20 cellular contexts compared by ENCODE assay signal in genomic region chr7:26627871-26628270, GRCh38.
DNase-seq lines count a peak whose midpoint lies in the region; ATAC-seq and TF ChIP-seq lines count a peak whose summit lies in the region.
"Had no signal": no experiment of that assay in that cellular context is flagged by ENCODE, and none has a peak within 500 bp of the region (broad histone marks: within the 10 kb centered on the region; RNA-seq: fewer than 3 reads in every experiment).

No MANE protein-coding gene starts in this region.

- H3K36me3 ChIP-seq in vagina = no peaks in the 10 kb centered on the region
- H3K36me3 ChIP-seq: breast epithelium, esophagus muscularis mucosa, HAP-1, stomach, upper lobe of left lung had no signal

- no peaks in the 10 kb centered on the region for H3K4me1 ChIP-seq in vagina
- H3K4me1 ChIP-seq: breast epithelium, esophagus muscularis mucosa, HAP-1, stomach, upper lobe of left lung had no signal

- no peaks in the 10 kb centered on the region for H3K9me3 ChIP-seq in vagina
- H3K9me3 ChIP-seq: breast epithelium, esophagus muscularis mucosa, HAP-1, stomach, upper lobe of left lung had no signal

- H3K27me3 Mint-ChIP-seq in glutamatergic neuron (ENCODE audit: unreplicated experiment) (peaks cover 3% of the 10 kb centered on the region), MCF 10A (ENCODE audit: insufficient read depth, unreplicated experiment) (no peaks in the 10 kb centered on the region)
- H3K27me3 Mint-ChIP-seq in activated naive CD4-positive, alpha-beta T cell treated with anti-CD3 and anti-CD28 coated beads for 36 hours (ENCODE audit: low read depth) = peaks cover 3% of the 10 kb centered on the region
- H3K27me3 Mint-ChIP-seq: activated naive CD8-positive, alpha-beta T cell treated with anti-CD3 and anti-CD28 coated beads for 36 hours; memory B cell had no signal

- POLR2A ChIA-PET in MCF 10A (lab: Yijun Ruan, JAX) = no interaction called here

- H3K36me3 Mint-ChIP-seq in glutamatergic neuron (ENCODE audit: unreplicated experiment) (peaks cover 7% of the 10 kb centered on the region), MCF 10A (ENCODE audit: insufficient read depth, unreplicated experiment) (peaks cover 6% of the 10 kb centered on the region)
- H3K36me3 Mint-ChIP-seq in activated naive CD4-positive, alpha-beta T cell treated with anti-CD3 and anti-CD28 coated beads for 36 hours (ENCODE audit: low read depth) = no peaks in the 10 kb centered on the region
- H3K36me3 Mint-ChIP-seq: activated naive CD8-positive, alpha-beta T cell treated with anti-CD3 and anti-CD28 coated beads for 36 hours; CD14-positive monocyte had no signal

- no peak overlapping the region for H3K27ac Mint-ChIP-seq in glutamatergic neuron (ENCODE audit: unreplicated experiment)
- no peak overlapping the region for H3K27ac Mint-ChIP-seq in MCF 10A (ENCODE audit: low read depth, unreplicated experiment)
- no peak overlapping the region for H3K27ac Mint-ChIP-seq in activated naive CD4-positive, alpha-beta T cell treated with anti-CD3 and anti-CD28 coated beads for 36 hours
- H3K27ac Mint-ChIP-seq: activated naive CD8-positive, alpha-beta T cell treated with anti-CD3 and anti-CD28 coated beads for 36 hours; CD14-positive monocyte; memory B cell had no signal

- H3K9me3 Mint-ChIP-seq in glutamatergic neuron (ENCODE audit: unreplicated experiment) (peaks cover 2% of the 10 kb centered on the region), MCF 10A (ENCODE audit: unreplicated experiment) (no peaks in the 10 kb centered on the region)
- H3K9me3 Mint-ChIP-seq in activated naive CD4-positive, alpha-beta T cell treated with anti-CD3 and anti-CD28 coated beads for 36 hours = no peaks in the 10 kb centered on the region
- H3K9me3 Mint-ChIP-seq: activated naive CD8-positive, alpha-beta T cell treated with anti-CD3 and anti-CD28 coated beads for 36 hours; activated T-cell treated with anti-CD3 and anti-CD28 coated beads, Interleukin-2, amount 50 U/mL, for 4 hours; CD14-positive monocyte had no signal

- H3K27ac ChIP-seq in vagina = no peak overlapping the region
- H3K27ac ChIP-seq: breast epithelium, esophagus muscularis mucosa, KMS-11, stomach, upper lobe of left lung had no signal

- no peak for DNase-seq in Right ventricle myocardium superior
- DNase-seq in cardiac septum (ENCODE audit: low spot score) = no peak
- DNase-seq in NCI-H2227 treated with DMSO at 0.1 percent for 48 hours (lab: John Stamatoyannopoulos, UW) = peak; percentile 55
- DNase-seq in glutamatergic neuron = peak; percentile 28
- peak; percentile 67 to 77 for DNase-seq in vagina (ENCODE audit: extremely low spot score in 2 of 2)
- DNase-seq in MCF 10A (ENCODE audit: unreplicated experiment) = no peak
- no peak for DNase-seq in activated naive CD4-positive, alpha-beta T cell treated with anti-CD3 and anti-CD28 coated beads for 36 hours
- no peak for DNase-seq in central memory CD4-positive, alpha-beta T cell
- DNase-seq: activated CD4-positive, alpha-beta T cell treated with anti-CD3 and anti-CD28 coated beads, Interleukin-2, amount 50 U/mL, for 48 hours; activated naive CD8-positive, alpha-beta T cell treated with anti-CD3 and anti-CD28 coated beads for 36 hours; activated T-cell treated with anti-CD3 and anti-CD28 coated beads, Interleukin-2, amount 50 U/mL, for 4 hours; NCI-H146; stomach had no signal

- intact Hi-C loops in Right ventricle myocardium superior (cut with DNase I) (no loop called here), cardiac septum (cut with DNase I) (no loop called here), vagina (cut with DNase I) (no loop called here), MCF 10A (cut with micrococcal nuclease) (no loop called here)
- intact Hi-C loops in activated naive CD4-positive, alpha-beta T cell treated with anti-CD3 and anti-CD28 coated beads for 36 hours (cut with micrococcal nuclease) = no loop called here

- H3K4me3 ChIP-seq in vagina = no peak overlapping the region
- H3K4me3 ChIP-seq: breast epithelium, esophagus muscularis mucosa, HAP-1, stomach, upper lobe of left lung had no signal

- BruUV-seq in MCF 10A (replicated peaks; lab: Mats Ljungman, UMichigan) = no TSS peak

- H3K4me1 Mint-ChIP-seq in glutamatergic neuron (ENCODE audit: low read depth, unreplicated experiment) (peaks cover 20% of the 10 kb centered on the region), MCF 10A (ENCODE audit: insufficient read depth, unreplicated experiment) (no peaks in the 10 kb centered on the region)
- no peaks in the 10 kb centered on the region for H3K4me1 Mint-ChIP-seq in activated naive CD4-positive, alpha-beta T cell treated with anti-CD3 and anti-CD28 coated beads for 36 hours (ENCODE audit: low read depth)
- H3K4me1 Mint-ChIP-seq: activated naive CD8-positive, alpha-beta T cell treated with anti-CD3 and anti-CD28 coated beads for 36 hours; CD14-positive monocyte; memory B cell had no signal

- CTCF ChIA-PET in MCF 10A (lab: Yijun Ruan, JAX) = interaction anchor here (0.6 to 1.0 kb wide), 2 partner anchors 127 to 268 kb away, joined by 3 to 5 read pairs; no protein-coding TSS in a partner anchor
- CTCF ChIA-PET in activated naive CD4-positive, alpha-beta T cell treated with anti-CD3 and anti-CD28 coated beads for 36 hours (lab: Charles Lee) = no interaction called here

- H3K4me3 Mint-ChIP-seq in glutamatergic neuron (ENCODE audit: unreplicated experiment) (no peak overlapping the region), MCF 10A (ENCODE audit: unreplicated experiment) (no peak overlapping the region)
- no peak overlapping the region for H3K4me3 Mint-ChIP-seq in activated naive CD4-positive, alpha-beta T cell treated with anti-CD3 and anti-CD28 coated beads for 36 hours
- H3K4me3 Mint-ChIP-seq: activated naive CD8-positive, alpha-beta T cell treated with anti-CD3 and anti-CD28 coated beads for 36 hours; activated T-cell treated with anti-CD3 and anti-CD28 coated beads, Interleukin-2, amount 50 U/mL, for 4 hours; CD14-positive monocyte; memory B cell had no signal

- ATAC-seq in Right ventricle myocardium superior (ENCODE audit: poor library complexity) = peak; percentile 71
- ATAC-seq: activated T-cell treated with anti-CD3 and anti-CD28 coated beads, Interleukin-2, amount 50 U/mL, for 4 hours had no signal

- TF ChIP-seq POLR2A in vagina (IDR thresholded peaks at IDR 0.05) = no peak

- H3K27me3 ChIP-seq in vagina = no peaks in the 10 kb centered on the region
- H3K27me3 ChIP-seq: breast epithelium, stomach, upper lobe of left lung had no signal

- TF ChIP-seq CTCF in glutamatergic neuron (IDR thresholded peaks at IDR 0.05; ENCODE audit: partially characterized antibody, unreplicated experiment) = no peak
- TF ChIP-seq CTCF in vagina (IDR thresholded peaks at IDR 0.05) = no peak
- TF ChIP-seq CTCF in MCF 10A (IDR thresholded peaks at IDR 0.05; ENCODE audit: unreplicated experiment) = no peak

Comparison
In these comparisons a context has a peak if more than half of its experiments do, and no peak if none do; other contexts are left out.
1. DNase-seq: peak in NCI-H2227 treated with DMSO at 0.1 percent for 48 hours (single experiment), glutamatergic neuron (single experiment) and vagina (2 of 2); none in Right ventricle myocardium superior (single experiment), cardiac septum (single experiment), MCF 10A (single experiment), activated naive CD4-positive, alpha-beta T cell treated with anti-CD3 and anti-CD28 coated beads for 36 hours (single experiment) and central memory CD4-positive, alpha-beta T cell (single experiment).